In the genomic region with DNA sequence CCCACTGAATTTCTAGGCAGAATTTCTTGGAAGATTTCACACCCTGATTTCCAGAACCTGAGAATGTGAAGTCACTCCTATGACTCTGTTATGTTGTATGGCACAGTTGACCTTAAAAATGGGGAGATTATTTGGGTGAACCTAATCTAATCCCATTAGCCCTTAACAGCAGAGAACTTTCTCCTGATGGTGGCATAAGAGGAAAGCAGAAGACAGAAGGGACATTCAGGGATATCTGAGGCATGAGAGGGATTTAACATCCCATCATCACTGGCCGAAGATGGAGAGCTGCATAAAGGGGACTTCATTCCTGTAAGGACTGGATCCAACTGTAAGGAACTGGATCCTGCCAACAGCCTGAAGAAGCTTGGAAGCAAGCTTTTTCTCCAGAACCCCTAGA, we compare ENCODE assay signal across 7 cellular contexts.
"Had no signal": no experiment of that assay in that cellular context is flagged by ENCODE, and none has a peak within 500 bp of the region (broad histone marks: within the 10 kb centered on the region; RNA-seq: fewer than 3 reads in every experiment).

No MANE protein-coding gene starts in this region.

- H3K9me3 ChIP-seq: HAP-1 had no signal

- H3K9ac ChIP-seq: GM23248 had no signal

- H3K4me1 ChIP-seq: HAP-1 had no signal

- H3K4me3 ChIP-seq: GM23248, HAP-1, K562 had no signal

- H3K27ac ChIP-seq: GM23248 had no signal

- H3K27ac Mint-ChIP-seq: HFFc6 had no signal

- DNase-seq: GM23248, GOT3, H7, HFFc6, IMR-90 had no signal

- H3K4me3 Mint-ChIP-seq: HFFc6 had no signal

- H3K36me3 ChIP-seq: HAP-1 had no signal

- H3K9me3 Mint-ChIP-seq: HFFc6 had no signal
